In the genomic region with DNA sequence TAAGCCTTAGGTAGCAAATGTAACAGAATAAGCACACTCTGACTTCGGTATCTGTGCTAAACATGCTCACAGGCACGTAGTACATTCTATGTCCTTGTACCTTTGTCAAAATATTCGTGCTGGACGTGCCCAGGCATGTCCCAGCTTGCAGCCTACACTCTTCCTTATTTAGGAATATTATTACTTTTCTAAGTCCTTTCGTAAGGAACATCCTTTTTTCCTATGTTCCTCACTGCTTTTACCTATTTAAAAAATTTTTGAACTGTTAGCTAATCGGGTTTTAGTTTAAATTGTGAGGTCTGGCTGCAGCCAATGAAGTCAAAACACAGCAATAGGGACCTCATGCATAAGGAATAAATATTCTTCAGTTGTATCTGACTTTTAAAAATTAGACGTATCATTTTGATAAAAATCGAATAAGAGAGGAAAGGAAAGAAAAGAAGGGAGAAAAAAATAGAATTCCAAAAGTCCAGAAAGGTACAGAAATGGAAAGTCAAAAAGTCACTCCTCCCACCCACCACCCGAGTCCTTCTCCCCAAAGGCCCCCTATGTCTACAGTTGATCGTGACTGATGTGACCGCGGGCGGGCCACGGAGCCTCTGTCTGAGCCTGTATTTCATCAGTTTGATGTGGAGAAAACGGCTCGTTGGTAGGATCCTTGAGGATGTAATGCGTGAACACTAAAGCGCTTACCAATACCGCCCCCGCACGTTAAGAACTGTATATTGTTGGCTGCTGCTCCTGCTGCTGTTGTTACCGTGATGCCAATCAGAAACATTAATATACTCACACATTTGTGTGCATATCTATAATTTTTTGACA, we compare ENCODE assay signal across 1 cellular context.
TF ChIP-seq lines count a peak whose summit lies in the region.

No MANE protein-coding gene starts in this region.

TF ChIP-seq in GM12878, 131 proteins besides CTCF, POLR2A, EP300 and RAD21 (continued from another document):
- TF ChIP-seq E2F4 (IDR thresholded peaks at IDR 0.05; ENCODE audit: low read depth, low read length): no peak
TF ChIP-seq in GM12878: peak in this region for 18.
